ENCODE assay signal across 9 cellular contexts in genomic region chr3:187027531-187027936, GRCh38.
DNase-seq lines count a peak whose midpoint lies in the region; ATAC-seq lines count a peak whose summit lies in the region.
"Had no signal": no experiment of that assay in that cellular context is flagged by ENCODE, and none has a peak within 500 bp of the region (broad histone marks: within the 10 kb centered on the region; RNA-seq: fewer than 3 reads in every experiment).

No MANE protein-coding gene starts in this region.

- H3K9me3 Mint-ChIP-seq in activated naive CD8-positive, alpha-beta T cell treated with anti-CD3 and anti-CD28 coated beads, Interleukin-2, amount 50 U/mL, for 24 hours = peaks cover 7% of the 10 kb centered on the region
- no peaks in the 10 kb centered on the region for H3K9me3 Mint-ChIP-seq in stimulated activated memory B cell treated with anti-CD40 and anti-IgM and Interleukin-4, amounts not matched to agents 10 μg/mL and 1 μg/mL and 100 μg/mL, for 72 hours

- no peaks in the 10 kb centered on the region for H3K27me3 Mint-ChIP-seq in activated naive CD8-positive, alpha-beta T cell treated with anti-CD3 and anti-CD28 coated beads, Interleukin-2, amount 50 U/mL, for 24 hours
- no peaks in the 10 kb centered on the region for H3K27me3 Mint-ChIP-seq in stimulated activated memory B cell treated with anti-CD40 and anti-IgM and Interleukin-4, amounts not matched to agents 10 μg/mL and 1 μg/mL and 100 μg/mL, for 72 hours

- peak overlapping the region; percentile 87 for H3K4me3 Mint-ChIP-seq in activated naive CD8-positive, alpha-beta T cell treated with anti-CD3 and anti-CD28 coated beads, Interleukin-2, amount 50 U/mL, for 24 hours
- H3K4me3 Mint-ChIP-seq in stimulated activated memory B cell treated with anti-CD40 and anti-IgM and Interleukin-4, amounts not matched to agents 10 μg/mL and 1 μg/mL and 100 μg/mL, for 72 hours = peak overlapping the region; percentile 79

- peaks cover 86% of the 10 kb centered on the region for H3K4me1 Mint-ChIP-seq in activated naive CD8-positive, alpha-beta T cell treated with anti-CD3 and anti-CD28 coated beads, Interleukin-2, amount 50 U/mL, for 24 hours
- H3K4me1 Mint-ChIP-seq in stimulated activated memory B cell treated with anti-CD40 and anti-IgM and Interleukin-4, amounts not matched to agents 10 μg/mL and 1 μg/mL and 100 μg/mL, for 72 hours = peaks cover 74% of the 10 kb centered on the region

- ATAC-seq in GM21390 (IDR thresholded peaks at IDR 0.05; ENCODE audit: unreplicated experiment) = peak; percentile 30
- ATAC-seq in activated naive CD8-positive, alpha-beta T cell treated with anti-CD3 and anti-CD28 coated beads, Interleukin-2, amount 50 U/mL, for 24 hours = peak; percentile 27
- ATAC-seq in stimulated activated memory B cell treated with anti-CD40 and anti-IgM and Interleukin-4, amounts not matched to agents 10 μg/mL and 1 μg/mL and 100 μg/mL, for 72 hours = peak; percentile 63
- no peak for ATAC-seq in HG03045 (IDR thresholded peaks at IDR 0.05; ENCODE audit: unreplicated experiment)
- ATAC-seq in GM21526 (IDR thresholded peaks at IDR 0.05; ENCODE audit: low FRiP score, unreplicated experiment) = no peak

- H3K36me3 Mint-ChIP-seq in activated naive CD8-positive, alpha-beta T cell treated with anti-CD3 and anti-CD28 coated beads, Interleukin-2, amount 50 U/mL, for 24 hours (ENCODE audit: low read depth) = peaks cover 53% of the 10 kb centered on the region
- H3K36me3 Mint-ChIP-seq in stimulated activated memory B cell treated with anti-CD40 and anti-IgM and Interleukin-4, amounts not matched to agents 10 μg/mL and 1 μg/mL and 100 μg/mL, for 72 hours = peaks cover 62% of the 10 kb centered on the region

- peak overlapping the region; percentile 79 for H3K27ac Mint-ChIP-seq in activated naive CD8-positive, alpha-beta T cell treated with anti-CD3 and anti-CD28 coated beads, Interleukin-2, amount 50 U/mL, for 24 hours
- peak overlapping the region; percentile 91 for H3K27ac Mint-ChIP-seq in stimulated activated memory B cell treated with anti-CD40 and anti-IgM and Interleukin-4, amounts not matched to agents 10 μg/mL and 1 μg/mL and 100 μg/mL, for 72 hours

- peak; percentile 57 for DNase-seq in activated CD4-positive, CD25-positive, alpha-beta regulatory T cell treated with anti-CD3 and anti-CD28 coated beads, Interleukin-2, amount 50 U/mL, for 16 hours (ENCODE audit: low read depth, low spot score)
- peak; percentile 37 for DNase-seq in activated naive CD8-positive, alpha-beta T cell treated with anti-CD3 and anti-CD28 coated beads, Interleukin-2, amount 50 U/mL, for 24 hours
- DNase-seq in NCI-H187 (lab: John Stamatoyannopoulos, UW) = no peak
- no peak for DNase-seq in OCI-M1 (lab: John Stamatoyannopoulos, UW)
- DNase-seq: NCI-H1694 treated with DMSO at 0.1 percent for 48 hours had no signal

Comparison
In these comparisons a context has a peak if more than half of its experiments do, and no peak if none do; other contexts are left out.
1. ATAC-seq: peak in GM21390 (single experiment), activated naive CD8-positive, alpha-beta T cell treated with anti-CD3 and anti-CD28 coated beads, Interleukin-2, amount 50 U/mL, for 24 hours (single experiment) and stimulated activated memory B cell treated with anti-CD40 and anti-IgM and Interleukin-4, amounts not matched to agents 10 μg/mL and 1 μg/mL and 100 μg/mL, for 72 hours (single experiment); none in HG03045 (single experiment) and GM21526 (single experiment).
2. DNase-seq: peak in activated CD4-positive, CD25-positive, alpha-beta regulatory T cell treated with anti-CD3 and anti-CD28 coated beads, Interleukin-2, amount 50 U/mL, for 16 hours (single experiment) and activated naive CD8-positive, alpha-beta T cell treated with anti-CD3 and anti-CD28 coated beads, Interleukin-2, amount 50 U/mL, for 24 hours (single experiment); none in NCI-H187 (0 of 2) and OCI-M1 (single experiment).